Comparison of ENCODE assay signal across 21 cellular contexts in the genomic region with DNA sequence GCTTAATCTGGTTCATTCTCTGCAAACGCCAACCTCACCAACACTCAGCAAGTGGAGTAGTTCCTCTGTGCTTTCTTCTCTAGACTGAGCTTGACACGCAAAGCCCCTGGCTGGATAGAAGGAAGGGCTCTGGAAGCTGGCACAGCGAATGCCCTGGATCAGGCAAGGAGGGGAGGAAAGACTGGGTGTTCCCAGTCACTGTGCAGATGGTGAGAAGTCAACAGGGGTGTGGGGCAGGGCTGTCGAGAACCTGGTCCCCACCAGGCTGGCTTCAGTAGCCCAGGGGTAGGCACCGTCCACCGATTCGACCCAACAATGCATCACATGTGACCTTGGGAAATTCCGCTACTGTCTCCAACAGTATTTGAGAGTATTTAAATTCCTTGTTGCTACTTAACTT.
"Had no signal": no experiment of that assay in that cellular context is flagged by ENCODE, and none has a peak within 500 bp of the region (broad histone marks: within the 10 kb centered on the region; RNA-seq: fewer than 3 reads in every experiment).

No MANE protein-coding gene starts in this region.

- H3K36me3 ChIP-seq: ovary, uterus had no signal

- H3K27me3 ChIP-seq: foreskin keratinocyte, ovary, stomach, uterus had no signal

- H3K27ac ChIP-seq: foreskin keratinocyte, left ventricle myocardium inferior, ovary, stomach, uterus had no signal

- H3K36me3 Mint-ChIP-seq: naive thymus-derived CD4-positive, alpha-beta T cell; stimulated activated memory B cell treated with anti-CD40 and anti-IgM and Interleukin-4, amounts not matched to agents 10 μg/mL and 1 μg/mL and 100 μg/mL, for 72 hours had no signal

- ATAC-seq: foreskin keratinocyte; left cardiac atrium; naive thymus-derived CD4-positive, alpha-beta T cell; right cardiac atrium; stimulated activated memory B cell treated with anti-CD40 and anti-IgM and Interleukin-4, amounts not matched to agents 10 μg/mL and 1 μg/mL and 100 μg/mL, for 72 hours had no signal

- H3K27ac Mint-ChIP-seq: dendritic cell treated with granulocyte-macrophage colony-stimulating factor and Interleukin-4, amounts not matched to agents 40 ng/mL and 50 ng/mL, for 4 days; immature natural killer cell; progenitor cell of endocrine pancreas; stimulated activated memory B cell treated with anti-CD40 and anti-IgM and Interleukin-4, amounts not matched to agents 10 μg/mL and 1 μg/mL and 100 μg/mL, for 72 hours; type B pancreatic cell had no signal

- H3K27me3 Mint-ChIP-seq: dendritic cell treated with granulocyte-macrophage colony-stimulating factor and Interleukin-4, amounts not matched to agents 40 ng/mL and 50 ng/mL, for 4 days; naive thymus-derived CD4-positive, alpha-beta T cell; progenitor cell of endocrine pancreas; stimulated activated memory B cell treated with anti-CD40 and anti-IgM and Interleukin-4, amounts not matched to agents 10 μg/mL and 1 μg/mL and 100 μg/mL, for 72 hours had no signal

- H3K4me1 ChIP-seq: foreskin keratinocyte had no signal

- DNase-seq: cerebellar nuclear complex; foreskin keratinocyte; immature natural killer cell; left cardiac atrium; left ventricle myocardium inferior; mesendoderm; naive thymus-derived CD4-positive, alpha-beta T cell; right cardiac atrium; stimulated activated CD4-positive, alpha-beta T cell treated with anti-CD3 and anti-CD28 coated beads, Interleukin-15, amount 100 ng/mL, for 24 hours; stimulated activated CD4-positive, alpha-beta T cell treated with anti-CD3 and anti-CD28 coated beads, Interleukin-1b, Interleukin-23, amount 100 ng/mL, for 48 hours; stimulated activated CD4-positive, alpha-beta T cell treated with anti-CD3 and anti-CD28 coated beads, Interleukin-4, amount 100 ng/mL, for 24 hours; stomach; substantia nigra; uterus had no signal

- H3K4me3 Mint-ChIP-seq: dendritic cell treated with granulocyte-macrophage colony-stimulating factor and Interleukin-4, amounts not matched to agents 40 ng/mL and 50 ng/mL, for 4 days; immature natural killer cell; naive thymus-derived CD4-positive, alpha-beta T cell; neural crest cell; stimulated activated memory B cell treated with anti-CD40 and anti-IgM and Interleukin-4, amounts not matched to agents 10 μg/mL and 1 μg/mL and 100 μg/mL, for 72 hours; type B pancreatic cell had no signal

- H3K4me3 ChIP-seq: left ventricle myocardium inferior, lung, ovary, stomach, uterus had no signal

- H3K9me3 Mint-ChIP-seq: dendritic cell treated with granulocyte-macrophage colony-stimulating factor and Interleukin-4, amounts not matched to agents 40 ng/mL and 50 ng/mL, for 4 days; immature natural killer cell; naive thymus-derived CD4-positive, alpha-beta T cell; neural crest cell; type B pancreatic cell had no signal

- H3K4me1 Mint-ChIP-seq: neural crest cell; stimulated activated memory B cell treated with anti-CD40 and anti-IgM and Interleukin-4, amounts not matched to agents 10 μg/mL and 1 μg/mL and 100 μg/mL, for 72 hours had no signal

- H3K9me3 ChIP-seq: left ventricle myocardium inferior, ovary, stomach, uterus had no signal
